Comparison of ENCODE assay signal across 14 cellular contexts in the genomic region with DNA sequence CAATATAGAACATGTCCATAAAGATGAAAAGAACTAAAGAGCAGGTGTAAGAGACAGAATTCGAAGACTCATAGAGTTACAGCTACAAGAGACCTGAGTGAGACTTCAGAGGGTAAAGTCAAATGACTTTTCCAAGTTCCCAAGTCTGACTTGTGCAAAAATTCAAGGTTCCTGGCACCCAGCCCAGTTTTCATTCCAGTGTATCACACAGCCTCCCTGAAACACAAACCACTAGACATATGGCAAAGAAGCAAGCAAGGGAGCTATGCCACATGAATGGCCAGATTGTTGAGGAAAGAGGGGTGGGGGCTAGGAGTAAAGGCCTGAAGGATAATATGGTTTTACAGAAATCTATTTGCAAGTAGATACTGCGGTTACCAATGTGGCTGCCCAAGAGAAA.
A peak's percentile ranks its signal among the peaks of the same experiment; 100 is the strongest.
DNase-seq lines count a peak whose midpoint lies in the region; ATAC-seq, FAIRE-seq and TF ChIP-seq lines count a peak whose summit lies in the region.
"Had no signal": no experiment of that assay in that cellular context is flagged by ENCODE, and none has a peak within 500 bp of the region (broad histone marks: within the 10 kb centered on the region; RNA-seq: fewer than 3 reads in every experiment).

No MANE protein-coding gene starts in this region.

- H3K9me3 Mint-ChIP-seq in MCF 10A (ENCODE audit: unreplicated experiment): no peaks in the 10 kb centered on the region
- no peaks in the 10 kb centered on the region for H3K9me3 Mint-ChIP-seq in stimulated activated naive B cell treated with anti-CD40 and anti-IgM and Interleukin-4, amounts not matched to agents 10 μg/mL and 1 μg/mL and 100 μg/mL, for 72 hours
- H3K9me3 Mint-ChIP-seq: activated naive CD4-positive, alpha-beta T cell treated with anti-CD3 and anti-CD28 coated beads, Interleukin-2, amount 50 U/mL, for 24 hours had no signal

- H3K9ac ChIP-seq in SK-N-MC (ENCODE audit: insufficient read length): no peak overlapping the region

- no peak overlapping the region for H3K4me3 Mint-ChIP-seq in MCF 10A (ENCODE audit: unreplicated experiment)
- H3K4me3 Mint-ChIP-seq in stimulated activated naive B cell treated with anti-CD40 and anti-IgM and Interleukin-4, amounts not matched to agents 10 μg/mL and 1 μg/mL and 100 μg/mL, for 72 hours: no peak overlapping the region
- H3K4me3 Mint-ChIP-seq: activated CD8-positive, alpha-beta memory T cell treated with anti-CD3 and anti-CD28 coated beads, Interleukin-2, amount 10 ng/mL, durations not matched to agents 7 days and 5 days; activated naive CD4-positive, alpha-beta T cell treated with anti-CD3 and anti-CD28 coated beads, Interleukin-2, amount 50 U/mL, for 24 hours had no signal

- H3K36me3 Mint-ChIP-seq in MCF 10A (ENCODE audit: insufficient read depth, unreplicated experiment): no peaks in the 10 kb centered on the region
- no peaks in the 10 kb centered on the region for H3K36me3 Mint-ChIP-seq in stimulated activated naive B cell treated with anti-CD40 and anti-IgM and Interleukin-4, amounts not matched to agents 10 μg/mL and 1 μg/mL and 100 μg/mL, for 72 hours
- H3K36me3 Mint-ChIP-seq: activated CD8-positive, alpha-beta memory T cell treated with anti-CD3 and anti-CD28 coated beads, Interleukin-2, amount 10 ng/mL, durations not matched to agents 7 days and 5 days; activated naive CD4-positive, alpha-beta T cell treated with anti-CD3 and anti-CD28 coated beads, Interleukin-2, amount 50 U/mL, for 24 hours had no signal

- no peak for TF ChIP-seq POLR2A in breast epithelium (IDR thresholded peaks at IDR 0.05)

- POLR2A ChIA-PET in MCF 10A (lab: Yijun Ruan, JAX): interaction anchor here (1.0 kb wide), 1 partner anchor 12 kb away, joined by 3 read pairs; no protein-coding TSS in a partner anchor

- H3K4me1 Mint-ChIP-seq in MCF 10A (ENCODE audit: insufficient read depth, unreplicated experiment): peaks cover 14% of the 10 kb centered on the region
- no peaks in the 10 kb centered on the region for H3K4me1 Mint-ChIP-seq in stimulated activated naive B cell treated with anti-CD40 and anti-IgM and Interleukin-4, amounts not matched to agents 10 μg/mL and 1 μg/mL and 100 μg/mL, for 72 hours
- H3K4me1 Mint-ChIP-seq: activated CD8-positive, alpha-beta memory T cell treated with anti-CD3 and anti-CD28 coated beads, Interleukin-2, amount 10 ng/mL, durations not matched to agents 7 days and 5 days; activated naive CD4-positive, alpha-beta T cell treated with anti-CD3 and anti-CD28 coated beads, Interleukin-2, amount 50 U/mL, for 24 hours had no signal

- intact Hi-C loops in MCF 10A (cut with micrococcal nuclease) (no loop called here), breast epithelium (cut with DNase I; ENCODE audit: low total_unique reads) (no loop called here)

- H3K27me3 ChIP-seq in breast epithelium: no peaks in the 10 kb centered on the region

- H3K9me3 ChIP-seq in breast epithelium (no peaks in the 10 kb centered on the region), SK-N-MC (ENCODE audit: low read depth, low read length) (no peaks in the 10 kb centered on the region)
- H3K9me3 ChIP-seq: A549, tibial nerve had no signal

- no peaks in the 10 kb centered on the region for H3K36me3 ChIP-seq in breast epithelium
- no peaks in the 10 kb centered on the region for H3K36me3 ChIP-seq in SK-N-MC (ENCODE audit: insufficient read depth, low read length)
- H3K36me3 ChIP-seq: tibial nerve had no signal

- H3K4me1 ChIP-seq in breast epithelium: no peaks in the 10 kb centered on the region
- H3K4me1 ChIP-seq: A549, tibial nerve had no signal

- ATAC-seq in GM18498 (IDR thresholded peaks at IDR 0.05; ENCODE audit: unreplicated experiment): no peak
- ATAC-seq in stimulated activated naive B cell treated with anti-CD40 and anti-IgM and Interleukin-4, amounts not matched to agents 10 μg/mL and 1 μg/mL and 100 μg/mL, for 72 hours (replicated peaks): no peak
- ATAC-seq: A549; activated CD8-positive, alpha-beta memory T cell treated with anti-CD3 and anti-CD28 coated beads, Interleukin-2, amount 10 ng/mL, durations not matched to agents 7 days and 5 days; left ventricle myocardium superior; Right ventricle myocardium inferior had no signal

- H3K27ac ChIP-seq in breast epithelium (no peak overlapping the region), SK-N-MC (peak overlapping the region; percentile 9; the same call in 1 of the 2 replicates)
- H3K27ac ChIP-seq: A549, tibial nerve had no signal

- FAIRE-seq in urothelium cell line (lab: Jason Lieb, UNC): no peak
- FAIRE-seq: A549 had no signal

- no TSS peak for BruUV-seq in MCF 10A (replicated peaks; lab: Mats Ljungman, UMichigan)

- peak; percentile 46 for DNase-seq in MCF 10A (ENCODE audit: unreplicated experiment)
- DNase-seq in breast epithelium (ENCODE audit: low spot score in 2 of 2): no peak
- peak; percentile 52 for DNase-seq in SK-N-MC (ENCODE audit: low read depth, low spot score)
- DNase-seq in fibroblast of the conjunctiva (ENCODE audit: low read depth): peak; percentile 0
- peak; percentile 30 for DNase-seq in urothelium cell line (ENCODE audit: low spot score)
- DNase-seq in stimulated activated CD4-positive, alpha-beta T cell treated with anti-CD3 and anti-CD28 coated beads, Interleukin-4, amount 100 ng/mL, for 1 hour: no peak
- DNase-seq in stimulated activated naive B cell treated with anti-CD40 and anti-IgM and Interleukin-4, amounts not matched to agents 10 μg/mL and 1 μg/mL and 100 μg/mL, for 72 hours: no peak
- DNase-seq: activated CD8-positive, alpha-beta memory T cell treated with anti-CD3 and anti-CD28 coated beads, Interleukin-2, amount 10 ng/mL, durations not matched to agents 7 days and 5 days; left ventricle myocardium superior had no signal

- H3K27ac Mint-ChIP-seq in MCF 10A (ENCODE audit: low read depth, unreplicated experiment): no peak overlapping the region
- H3K27ac Mint-ChIP-seq in stimulated activated naive B cell treated with anti-CD40 and anti-IgM and Interleukin-4, amounts not matched to agents 10 μg/mL and 1 μg/mL and 100 μg/mL, for 72 hours: no peak overlapping the region
- H3K27ac Mint-ChIP-seq: activated CD8-positive, alpha-beta memory T cell treated with anti-CD3 and anti-CD28 coated beads, Interleukin-2, amount 10 ng/mL, durations not matched to agents 7 days and 5 days; activated naive CD4-positive, alpha-beta T cell treated with anti-CD3 and anti-CD28 coated beads, Interleukin-2, amount 50 U/mL, for 24 hours had no signal

- TF ChIP-seq CTCF in MCF 10A (IDR thresholded peaks at IDR 0.05; ENCODE audit: unreplicated experiment): no peak
- TF ChIP-seq CTCF in breast epithelium (IDR thresholded peaks at IDR 0.05): no peak

- H3K4me3 ChIP-seq in breast epithelium (no peak overlapping the region), SK-N-MC (no peak overlapping the region)
- H3K4me3 ChIP-seq: A549, tibial nerve had no signal

- CTCF ChIA-PET in MCF 10A (lab: Yijun Ruan, JAX): interaction anchor here (1.2 kb wide), 1 partner anchor 28 kb away, joined by 4 read pairs; no protein-coding TSS in a partner anchor

- no peaks in the 10 kb centered on the region for H3K27me3 Mint-ChIP-seq in MCF 10A (ENCODE audit: insufficient read depth, unreplicated experiment)
- H3K27me3 Mint-ChIP-seq in stimulated activated naive B cell treated with anti-CD40 and anti-IgM and Interleukin-4, amounts not matched to agents 10 μg/mL and 1 μg/mL and 100 μg/mL, for 72 hours: peaks cover 0 to 22% of the 10 kb centered on the region in 2 donors

Comparison
In these comparisons a context has a peak if more than half of its experiments do, and no peak if none do; other contexts are left out.
1. DNase-seq: peak in MCF 10A (single experiment), SK-N-MC (single experiment), fibroblast of the conjunctiva (single experiment) and urothelium cell line (single experiment); none in breast epithelium (0 of 2), stimulated activated CD4-positive, alpha-beta T cell treated with anti-CD3 and anti-CD28 coated beads, Interleukin-4, amount 100 ng/mL, for 1 hour (single experiment) and stimulated activated naive B cell treated with anti-CD40 and anti-IgM and Interleukin-4, amounts not matched to agents 10 μg/mL and 1 μg/mL and 100 μg/mL, for 72 hours (single experiment).